ENCODE assay signal across 27 cellular contexts in genomic region chr2:48562281-48562680, GRCh38. TPM values are rescaled to one million over a fixed set of nuclear protein-coding genes. Genes with fewer than 3 reads are reported as not detected.
DNase-seq lines count a peak whose midpoint lies in the region; ATAC-seq, FAIRE-seq and TF ChIP-seq lines count a peak whose summit lies in the region.
"Had no signal": no experiment of that assay in that cellular context is flagged by ENCODE, and none has a peak within 500 bp of the region (broad histone marks: within the 10 kb centered on the region; RNA-seq: fewer than 3 reads in every experiment).

No MANE protein-coding gene starts in this region.

- H3K4me2 ChIP-seq in A549 (no peak overlapping the region), IMR-90 (ENCODE audit: low read depth, low read length) (no peak overlapping the region)
- H3K4me2 ChIP-seq: BLaER1 had no signal

- intact Hi-C loops in IMR-90 (cut with micrococcal nuclease), result no loop called here

- no peak overlapping the region for H2BK120ac ChIP-seq in IMR-90 (ENCODE audit: low read depth, low read length)

- POLR2A ChIA-PET in A549 (lab: Yijun Ruan, JAX), result no interaction called here
- POLR2A ChIA-PET in IMR-90 (lab: Charles Lee; ENCODE audit: unreplicated experiment), result no interaction called here

- no peaks in the 10 kb centered on the region for H3K9me1 ChIP-seq in IMR-90 (ENCODE audit: insufficient read depth, low read length)

- no peak overlapping the region for H2BK15ac ChIP-seq in IMR-90 (ENCODE audit: low read depth, low read length)

- H3K27me3 ChIP-seq in IMR-90 (ENCODE audit: control insufficient read depth, insufficient read depth, low read length) (no peaks in the 10 kb centered on the region), gastroesophageal sphincter (no peaks in the 10 kb centered on the region)
- H3K27me3 ChIP-seq: BE2C, BLaER1 had no signal

- no peak for DNase-seq in A549 (ENCODE audit: low read depth in 1 of 2, low spot score in 1 of 2)
- no peak for DNase-seq in IMR-90
- DNase-seq in dedifferentiated amniotic fluid mesenchymal stem cell (ENCODE audit: extremely low spot score), result peak; percentile 6
- DNase-seq in AG08396 (ENCODE audit: low spot score), result no peak
- DNase-seq: 8988T; BE2C; C1 segment of cervical spinal cord; CD4-positive, alpha-beta memory T cell; CD4-positive, CD25-positive, alpha-beta regulatory T cell; CD8-positive, alpha-beta memory T cell; COR-L47; DMS 273 treated with DMSO at 0.1 percent for 48 hours; DMS153; DMS53; DMS79; DND-41; EL; GDM1 had no signal

- TF ChIP-seq EP300 in A549 (IDR thresholded peaks at IDR 0.05) (no peak), gastroesophageal sphincter (IDR thresholded peaks at IDR 0.05) (no peak)

- TF ChIP-seq RAD21 in A549 (conservative IDR thresholded peaks at IDR 0.05 in 1 of 2, IDR thresholded peaks at IDR 0.05 in 1 of 2), result no peak
- no peak for TF ChIP-seq RAD21 in IMR-90 (IDR thresholded peaks at IDR 0.05; ENCODE audit: low read length)

- no peak overlapping the region for H4K8ac ChIP-seq in IMR-90 (ENCODE audit: low read depth in 2 of 2, low read length in 2 of 2)

- H3K4ac ChIP-seq in IMR-90 (ENCODE audit: low read depth, low read length), result no peak overlapping the region

- H3K56ac ChIP-seq in IMR-90 (ENCODE audit: extremely low read depth, insufficient read depth, low read length), result no peak overlapping the region

- H3K27ac ChIP-seq in A549 (no peak overlapping the region), IMR-90 (ENCODE audit: insufficient read depth, low read length) (no peak overlapping the region), gastroesophageal sphincter (no peak overlapping the region)
- H3K27ac ChIP-seq: BLaER1 had no signal

- H3K4me1 ChIP-seq in A549 (no peaks in the 10 kb centered on the region), IMR-90 (ENCODE audit: control insufficient read depth, insufficient read depth, low read length) (no peaks in the 10 kb centered on the region), gastroesophageal sphincter (peaks cover 0 to 55% (median 7%) of the 10 kb centered on the region in 3 donors)
- H3K4me1 ChIP-seq: BE2C had no signal

- no peak for FAIRE-seq in A549 (lab: Jason Lieb, UNC)
- FAIRE-seq: A204.1, GM12878, GM12892, GM18507 had no signal

- BruUV-seq in IMR-90 (replicated peaks; lab: Mats Ljungman, UMichigan), result no TSS peak

- ATAC-seq in A549 (no peak), IMR-90 (ENCODE audit: low read depth) (no peak), gastroesophageal sphincter (no peak)
- ATAC-seq: GM12878 had no signal

- TF ChIP-seq CTCF in A549 (IDR thresholded peaks at IDR 0.05), result no peak
- no peak for TF ChIP-seq CTCF in IMR-90 (conservative IDR thresholded peaks at IDR 0.05; ENCODE audit: low read depth, low read length)
- TF ChIP-seq CTCF in gastroesophageal sphincter (IDR thresholded peaks at IDR 0.05), result no peak

- no peaks in the 10 kb centered on the region for H3K79me1 ChIP-seq in IMR-90 (ENCODE audit: low read depth in 1 of 2, low read length in 2 of 2)

- H3K23ac ChIP-seq in IMR-90 (ENCODE audit: low read depth, low read length), result no peak overlapping the region

- dilution Hi-C loops in IMR-90 (cut with HindIII; ENCODE audit: low sequenced_read_pairs, unreplicated experiment), result no loop called here

- CTCF ChIA-PET in A549 (lab: Yijun Ruan, JAX) (no interaction called here), IMR-90 (lab: Yijun Ruan, JAX) (no interaction called here)

- no peak overlapping the region for H2BK5ac ChIP-seq in IMR-90 (ENCODE audit: low read depth, low read length, poor library complexity, severe bottlenecking)

- no peak overlapping the region for H3K18ac ChIP-seq in IMR-90 (ENCODE audit: low read depth, low read length)

- no peak overlapping the region for H2AK5ac ChIP-seq in IMR-90 (ENCODE audit: low read depth, low read length)

- H4K20me1 ChIP-seq in IMR-90 (ENCODE audit: insufficient read depth, low read length), result no peaks in the 10 kb centered on the region
- H4K20me1 ChIP-seq: BLaER1 had no signal

- TF ChIP-seq POLR2A in A549 (IDR thresholded peaks at IDR 0.05; ENCODE audit: low read length) (no peak), IMR-90 (IDR thresholded peaks at IDR 0.05; ENCODE audit: low read depth, low read length) (no peak), gastroesophageal sphincter (IDR thresholded peaks at IDR 0.05) (no peak)

- no peak overlapping the region for H2AK9ac ChIP-seq in IMR-90 (replicated peaks; ENCODE audit: low read depth, low read length, poor library complexity)

- H3K36me3 ChIP-seq in IMR-90 (ENCODE audit: control insufficient read depth, insufficient read depth, low read length) (peaks cover 2% of the 10 kb centered on the region; the same call in 1 of the 2 replicates), gastroesophageal sphincter (peaks cover 0 to 19% of the 10 kb centered on the region in 2 donors)
- H3K36me3 ChIP-seq: BE2C, BLaER1 had no signal

- H3K4me3 ChIP-seq in A549, result no peak overlapping the region
- no peak overlapping the region for H3K4me3 ChIP-seq in IMR-90 (ENCODE audit: insufficient read depth, low read depth, low read length)
- H3K4me3 ChIP-seq in gastroesophageal sphincter, result no peak overlapping the region
- H3K4me3 ChIP-seq: BLaER1, GM12878 had no signal

- no peak overlapping the region for H3K9ac ChIP-seq in IMR-90 (ENCODE audit: low read depth, low read length)
- H3K9ac ChIP-seq: BLaER1 had no signal

- H4K91ac ChIP-seq in IMR-90 (ENCODE audit: insufficient read depth, low read depth, low read length), result no peak overlapping the region

- H3K9me3 ChIP-seq in A549 (no peaks in the 10 kb centered on the region), IMR-90 (ENCODE audit: control insufficient read depth, insufficient read depth, low read length) (no peaks in the 10 kb centered on the region), gastroesophageal sphincter (no peaks in the 10 kb centered on the region)
- H3K9me3 ChIP-seq: BE2C, BLaER1 had no signal

- H2BK20ac ChIP-seq in IMR-90 (ENCODE audit: low read depth, low read length), result no peak overlapping the region

- no peak overlapping the region for H4K5ac ChIP-seq in IMR-90 (ENCODE audit: low read depth, low read length)

- H2AFZ ChIP-seq in IMR-90 (replicated peaks; ENCODE audit: low read length, poor library complexity), result no peak overlapping the region

- 69% methylated on average over 4 of the region's 4 CpGs for WGBS in A549 (ENCODE audit: missing lambda C conversion rate)
- no CpG with 5 or more reads among the region's 4 CpGs for WGBS in IMR-90 (ENCODE audit: extremely low coverage in 2 of 2, insufficient read length in 1 of 2), 2 experiments
- 83 to 85% methylated on average over 2 to 4 of the region's 4 CpGs for WGBS in gastroesophageal sphincter (ENCODE audit: low coverage in 1 of 2), 2 donors

- H3K14ac ChIP-seq in IMR-90 (replicated peaks; ENCODE audit: low read depth, low read length), result no peak overlapping the region

- in situ Hi-C loops in IMR-90 (cut with MboI; ENCODE audit: low sequenced_read_pairs), result no loop called here

TF ChIP-seq in A549, 52 proteins besides CTCF, POLR2A, EP300 and RAD21:
- no peak for TF ChIP-seq KDM1A (IDR thresholded peaks at IDR 0.05; ENCODE audit: low read depth)
- no peak for TF ChIP-seq MAZ (IDR thresholded peaks at IDR 0.05; ENCODE audit: borderline replicate concordance, low read depth, low read length)
- TF ChIP-seq MAFK (IDR thresholded peaks at IDR 0.05; ENCODE audit: partially characterized antibody), result peak; percentile 79

TF ChIP-seq in IMR-90, 13 proteins besides CTCF, POLR2A, EP300 and RAD21 (continues in another document):
- TF ChIP-seq MAZ (IDR thresholded peaks at IDR 0.05; ENCODE audit: borderline replicate concordance, low read depth, low read length), result no peak
- no peak for TF ChIP-seq CEBPB (IDR thresholded peaks at IDR 0.05; ENCODE audit: low read depth, low read length)
- TF ChIP-seq MAFK (IDR thresholded peaks at IDR 0.05; ENCODE audit: low read depth, low read length), result peak; percentile 71
- TF ChIP-seq MXI1 (IDR thresholded peaks at IDR 0.05; ENCODE audit: borderline replicate concordance, low read depth, low read length), result no peak
- no peak for TF ChIP-seq ELK1 (IDR thresholded peaks at IDR 0.05; ENCODE audit: borderline replicate concordance, low read depth, low read length)

RNA-seq across cellular contexts. Expression of gene STON1, which starts 32.3 kb away (rescaled TPM):
- 1.0 and 1.2 TPM in 2 replicates for polyA plus RNA-seq in A549 (2011; rRNA removed)
- polyA plus RNA-seq in A549 (2012; cell fraction: cytosol; rRNA removed), result 0.16 and 0.25 TPM in 2 replicates
- 1.2 and 1.3 TPM in 2 replicates for polyA plus RNA-seq in A549 (2012; cell fraction: nucleus; rRNA removed)
- polyA plus RNA-seq in A549 (2017; fragmentation: RNase III; extraction: RNeasy Plus Mini Kit Qiagen cat#74134 plus additional on column Dnase treatment), result 0.55 to 0.88 TPM (median 0.86 TPM) in 3 replicates
- 0.66 and 0.92 TPM in 2 replicates for polyA minus RNA-seq in A549 (2011; rRNA and poly(A)+ RNA removed)
- total RNA-seq in IMR-90 (2012; rRNA removed), result 5.7 and 6.9 TPM in 2 replicates
- polyA plus RNA-seq in IMR-90 (2012; rRNA removed), result 3.1 and 4.0 TPM in 2 replicates
- polyA plus RNA-seq in IMR-90 (2012; cell fraction: cytosol; rRNA removed), result 1.1 and 1.2 TPM in 2 replicates
- 1.3 and 5.6 TPM in 2 replicates for polyA plus RNA-seq in IMR-90 (2012; cell fraction: nucleus; rRNA removed; ENCODE audit: low replicate concordance)
- total RNA-seq in gastroesophageal sphincter, result 100 to 1,000 TPM; 118 to 263 (median 158) TPM

RNA-seq across cellular contexts. Expression of gene GTF2A1L, which starts 55.4 kb away (rescaled TPM):
- not detected in 2 replicates for polyA plus RNA-seq in A549 (2011; rRNA removed)
- not detected in 2 replicates for polyA plus RNA-seq in A549 (2012; cell fraction: cytosol; rRNA removed)
- polyA plus RNA-seq in A549 (2012; cell fraction: nucleus; rRNA removed), result not detected in 2 replicates
- not detected in 3 replicates for polyA plus RNA-seq in A549 (2017; fragmentation: RNase III; extraction: RNeasy Plus Mini Kit Qiagen cat#74134 plus additional on column Dnase treatment)
- polyA minus RNA-seq in A549 (2011; rRNA and poly(A)+ RNA removed), result not detected in 2 replicates
- total RNA-seq in IMR-90 (2012; rRNA removed), result not detected in 2 replicates
- not detected in 2 replicates for polyA plus RNA-seq in IMR-90 (2012; rRNA removed)
- polyA plus RNA-seq in IMR-90 (2012; cell fraction: cytosol; rRNA removed), result not detected in 2 replicates
- 0.30 TPM in 1 of 2 replicates, not detected in the other for polyA plus RNA-seq in IMR-90 (2012; cell fraction: nucleus; rRNA removed; ENCODE audit: low replicate concordance)
- total RNA-seq in gastroesophageal sphincter, result 10 to 100 TPM; 14.1 to 32.2 (median 22.1) TPM
- total RNA-seq: CD4-positive, alpha-beta memory T cell; CD4-positive, CD25-positive, alpha-beta regulatory T cell; CD8-positive, alpha-beta memory T cell; Daoy; G401; GM12878 had no signal
- polyA plus RNA-seq: CD14-positive monocyte; CD4-positive, alpha-beta memory T cell; CD4-positive, CD25-positive, alpha-beta regulatory T cell; CD8-positive, alpha-beta memory T cell; GM12878 had no signal

Comparison
In these comparisons a context has a peak if more than half of its experiments do, and no peak if none do; other contexts are left out.
1. RNA of gene STON1, which starts 32.3 kb away (total RNA-seq): 118 to 263 TPM in gastroesophageal sphincter; 5.7 to 6.9 TPM in IMR-90; every median in the first group is over 10 times any median in the second.
2. RNA of gene GTF2A1L, which starts 55.4 kb away (total RNA-seq): 14.1 to 32.2 TPM in gastroesophageal sphincter; not detected in IMR-90; every median in the first group is over 10 times any median in the second.